24 cellular contexts compared by ENCODE assay signal in genomic region chr10:12045610-12046009, GRCh38.
"Had no signal": no experiment of that assay in that cellular context is flagged by ENCODE, and none has a peak within 500 bp of the region (broad histone marks: within the 10 kb centered on the region; RNA-seq: fewer than 3 reads in every experiment).

No MANE protein-coding gene starts in this region.

- H3K36me3 ChIP-seq: esophagus squamous epithelium, heart left ventricle, lower lobe of right lung, neutrophil, pancreas, stomach, upper lobe of left lung had no signal

- H3K27ac Mint-ChIP-seq: activated naive CD8-positive, alpha-beta T cell treated with anti-CD3 and anti-CD28 coated beads, Interleukin-2, amount 50 U/mL, for 24 hours; activated T-helper 1 cell treated with anti-CD3 and anti-CD28 coated beads, Interleukin-12 subunit alpha, Interleukin-12 subunit beta, Interleukin-2, Interleukin-4 antibody, amounts not matched to agents 30 ng/mL and 10 ng/mL and 1 ng/mL, durations not matched to agents 14 hours and 24 hours and 36 hours; endodermal cell; naive thymus-derived CD4-positive, alpha-beta T cell; T-helper 1 cell treated with Interleukin-12 subunit alpha and Interleukin-12 subunit beta and Interleukin-4 antibody, amounts not matched to agents 30 μg/mL and 1 μg/mL, for 36 hours had no signal

- H3K9me3 Mint-ChIP-seq: activated CD4-positive, alpha-beta memory T cell treated with anti-CD3 and anti-CD28 coated beads, Interleukin-2, amount 10 ng/mL, durations not matched to agents 7 days and 5 days; T-helper 1 cell treated with Interleukin-12 subunit alpha and Interleukin-12 subunit beta and Interleukin-4 antibody, amounts not matched to agents 30 μg/mL and 1 μg/mL, for 36 hours had no signal

- DNase-seq: activated CD4-positive, alpha-beta memory T cell treated with anti-CD3 and anti-CD28 coated beads, Interleukin-2, amount 10 ng/mL, durations not matched to agents 7 days and 5 days; activated CD4-positive, alpha-beta T cell treated with anti-CD3 and anti-CD28 coated beads for 48 hours; activated CD4-positive, CD25-positive, alpha-beta regulatory T cell; activated gamma-delta T cell; activated naive CD4-positive, alpha-beta T cell treated with anti-CD3 and anti-CD28 coated beads, Interleukin-2, amount 50 U/mL, for 16 hours; activated naive CD8-positive, alpha-beta T cell treated with anti-CD3 and anti-CD28 coated beads, Interleukin-2, amount 50 U/mL, for 24 hours; cortex of kidney; endodermal cell; esophagus squamous epithelium; heart left ventricle; islet precursor cell; left cardiac atrium; lower lobe of right lung; naive thymus-derived CD4-positive, alpha-beta T cell; pancreas; psoas muscle; right cardiac atrium; stimulated activated CD4-positive, alpha-beta T cell treated with anti-CD3 and anti-CD28 coated beads, Interleukin-1b, Interleukin-23, amount 100 ng/mL, for 48 hours; stomach; testis; upper lobe of left lung had no signal

- H3K27me3 ChIP-seq: heart left ventricle, neutrophil, pancreas, stomach, testis, upper lobe of left lung had no signal

- H3K4me3 Mint-ChIP-seq: activated CD4-positive, alpha-beta memory T cell treated with anti-CD3 and anti-CD28 coated beads, Interleukin-2, amount 10 ng/mL, durations not matched to agents 7 days and 5 days; activated naive CD8-positive, alpha-beta T cell treated with anti-CD3 and anti-CD28 coated beads, Interleukin-2, amount 50 U/mL, for 24 hours; activated T-helper 1 cell treated with anti-CD3 and anti-CD28 coated beads, Interleukin-12 subunit alpha, Interleukin-12 subunit beta, Interleukin-2, Interleukin-4 antibody, amounts not matched to agents 30 ng/mL and 10 ng/mL and 1 ng/mL, durations not matched to agents 14 hours and 24 hours and 36 hours; endodermal cell; T-helper 1 cell treated with Interleukin-12 subunit alpha and Interleukin-12 subunit beta and Interleukin-4 antibody, amounts not matched to agents 30 μg/mL and 1 μg/mL, for 36 hours had no signal

- H3K27ac ChIP-seq: esophagus squamous epithelium, heart left ventricle, lower lobe of right lung, neutrophil, pancreas, psoas muscle, stomach, testis, upper lobe of left lung had no signal

- H3K9me3 ChIP-seq: esophagus squamous epithelium, heart left ventricle, lower lobe of right lung, neutrophil, pancreas, psoas muscle, stomach, testis, upper lobe of left lung had no signal

- FAIRE-seq: pancreas had no signal

- H3K4me3 ChIP-seq: esophagus squamous epithelium, heart left ventricle, lower lobe of right lung, pancreas, psoas muscle, stomach, testis, upper lobe of left lung had no signal

- ATAC-seq: activated naive CD8-positive, alpha-beta T cell treated with anti-CD3 and anti-CD28 coated beads, Interleukin-2, amount 50 U/mL, for 24 hours; heart left ventricle; left cardiac atrium; lower lobe of right lung; naive thymus-derived CD4-positive, alpha-beta T cell; pancreas; psoas muscle; right cardiac atrium had no signal
